Comparison of ENCODE assay signal across 1 cellular context in genomic region chr3:27542469-27542868, GRCh38.
TF ChIP-seq lines count a peak whose summit lies in the region.

No MANE protein-coding gene starts in this region.

TF ChIP-seq in SK-N-SH, 30 proteins besides CTCF, POLR2A, EP300 and RAD21 (continued from another document):
- no peak for TF ChIP-seq GABPA (IDR thresholded peaks at IDR 0.05; ENCODE audit: low read depth)
- no peak for TF ChIP-seq USF1 (IDR thresholded peaks at IDR 0.05; ENCODE audit: borderline replicate concordance, low read depth)
- TF ChIP-seq FOXM1 (IDR thresholded peaks at IDR 0.05; ENCODE audit: low read depth), result no peak
- TF ChIP-seq SIN3A (IDR thresholded peaks at IDR 0.05; ENCODE audit: borderline replicate concordance, low read depth, low read length), result no peak
- TF ChIP-seq MEF2A (IDR thresholded peaks at IDR 0.05; ENCODE audit: borderline replicate concordance, low read depth), result no peak
- no peak for TF ChIP-seq IRF3 (IDR thresholded peaks at IDR 0.05; ENCODE audit: low read depth, low read length)
- no peak for TF ChIP-seq GATA2 (CRISPR knock-in tag; IDR thresholded peaks at IDR 0.05)
- TF ChIP-seq CHD2 (IDR thresholded peaks at IDR 0.05; ENCODE audit: low read length, partially characterized antibody), result no peak
